Comparison of ENCODE assay signal across 8 cellular contexts in the genomic region with DNA sequence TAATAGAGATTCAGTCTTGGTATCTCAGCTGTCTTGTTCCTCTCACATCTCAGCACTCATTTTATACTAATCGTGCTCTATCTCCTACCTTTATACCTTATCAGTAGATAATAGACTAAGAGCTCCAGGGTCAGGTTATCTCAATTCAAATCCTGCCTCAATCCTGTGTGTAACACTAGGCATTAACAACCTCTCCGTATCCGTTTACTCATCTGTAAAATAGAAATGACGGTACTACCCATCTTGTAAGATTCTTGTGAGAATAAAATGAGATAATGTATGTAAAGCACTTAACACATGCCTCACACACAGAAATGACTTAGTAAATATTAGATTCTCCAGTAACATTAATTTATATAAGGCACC. TPM values are rescaled to one million over a fixed set of nuclear protein-coding genes. Genes with fewer than 3 reads are reported as not detected.
DNase-seq lines count a peak whose midpoint lies in the region; ATAC-seq and TF ChIP-seq lines count a peak whose summit lies in the region.

No MANE protein-coding gene starts in this region.

- no peak for ATAC-seq in GM19324 (IDR thresholded peaks at IDR 0.05; ENCODE audit: low FRiP score, unreplicated experiment)

- POLR2A ChIA-PET in BJ (lab: Charles Lee): interaction anchor here (0.5 to 1.6 kb wide), 4 partner anchors 10 to 240 kb away, joined by 3 to 14 read pairs (median 6); partner anchors contain the start of gene NUDT13

- CTCF ChIA-PET in BJ (lab: Yijun Ruan, JAX): interaction anchor here (0.7 to 1.8 kb wide), 4 partner anchors 12 to 71 kb away, joined by 3 to 7 read pairs (median 4); partner anchors contain the start of gene NUDT13

- no peak for DNase-seq in BJ (ENCODE audit: low read depth)
- no peak for DNase-seq in HFF-Myc (ENCODE audit: extremely low read depth, low read depth)
- DNase-seq in astrocyte of the spinal cord (ENCODE audit: low read depth, low spot score): no peak
- DNase-seq in NCI-H1436 treated with DMSO at 0.1 percent for 48 hours (lab: John Stamatoyannopoulos, UW): no peak
- no peak for DNase-seq in SIG-M5 treated with dmso at 0.1 percent for 504 hours (lab: John Stamatoyannopoulos, UW; ENCODE audit: unreplicated experiment)
- DNase-seq in iPS-NIHi7 (ENCODE audit: extremely low spot score): no peak

- H3K36me3 ChIP-seq in BJ (ENCODE audit: control insufficient read depth, insufficient read depth, low read length): no peaks in the 10 kb centered on the region

- peaks cover 17% of the 10 kb centered on the region for H3K4me1 ChIP-seq in mononuclear cell (ENCODE audit: insufficient read depth, low read length)

- in situ Hi-C loops in astrocyte of the spinal cord (cut with HindIII; ENCODE audit: low sequenced_read_pairs): no loop called here

- TF ChIP-seq CTCF in BJ (IDR thresholded peaks at IDR 0.05; ENCODE audit: insufficient read depth, low read depth, low read length) (no peak), HFF-Myc (IDR thresholded peaks at IDR 0.05; ENCODE audit: low read depth, low read length, missing control alignments) (no peak), astrocyte of the spinal cord (IDR thresholded peaks at IDR 0.05; ENCODE audit: low read depth, low read length) (no peak)

- no peaks in the 10 kb centered on the region for H3K9me3 ChIP-seq in mononuclear cell (ENCODE audit: low read depth, low read length)

- H3K27me3 ChIP-seq in BJ (ENCODE audit: control insufficient read depth, insufficient read depth, low read length) (no peaks in the 10 kb centered on the region), mononuclear cell (ENCODE audit: insufficient read depth, low read length) (no peaks in the 10 kb centered on the region)

- H3K4me3 ChIP-seq in BJ (ENCODE audit: low read depth, low read length): peak overlapping the region; percentile 22
- H3K4me3 ChIP-seq in HFF-Myc (replicated peaks; ENCODE audit: low read depth, low read length): peak overlapping the region; percentile 99
- H3K4me3 ChIP-seq in astrocyte of the spinal cord (ENCODE audit: low read depth, low read length): peak overlapping the region; percentile 99
- H3K4me3 ChIP-seq in mononuclear cell (ENCODE audit: low read length): peak overlapping the region; percentile 93

RNA-seq across cellular contexts. Expression of gene P4HA1, which starts 0.6 kb away (rescaled TPM):
- 91.7 and 260 TPM in 2 replicates for polyA plus RNA-seq in BJ (2011; rRNA removed)
- polyA minus RNA-seq in BJ (2011; rRNA and poly(A)+ RNA removed): 47.9 and 58.2 TPM in 2 replicates
- 26.6 TPM for total RNA-seq in mononuclear cell

RNA-seq across cellular contexts. Expression of gene NUDT13, which starts 13.0 kb away (rescaled TPM):
- polyA plus RNA-seq in BJ (2011; rRNA removed): 1.7 and 2.2 TPM in 2 replicates
- polyA minus RNA-seq in BJ (2011; rRNA and poly(A)+ RNA removed): 0.51 and 0.71 TPM in 2 replicates
- total RNA-seq in mononuclear cell: 0.42 TPM

Comparison
In these comparisons a context has a peak if more than half of its experiments do, and no peak if none do; other contexts are left out.
1. H3K4me3 ChIP-seq: peak in every context shown above with its lines; median percentile 99 in HFF-Myc; 99 in astrocyte of the spinal cord; 93 in mononuclear cell; 22 in BJ.